In the genomic region with DNA sequence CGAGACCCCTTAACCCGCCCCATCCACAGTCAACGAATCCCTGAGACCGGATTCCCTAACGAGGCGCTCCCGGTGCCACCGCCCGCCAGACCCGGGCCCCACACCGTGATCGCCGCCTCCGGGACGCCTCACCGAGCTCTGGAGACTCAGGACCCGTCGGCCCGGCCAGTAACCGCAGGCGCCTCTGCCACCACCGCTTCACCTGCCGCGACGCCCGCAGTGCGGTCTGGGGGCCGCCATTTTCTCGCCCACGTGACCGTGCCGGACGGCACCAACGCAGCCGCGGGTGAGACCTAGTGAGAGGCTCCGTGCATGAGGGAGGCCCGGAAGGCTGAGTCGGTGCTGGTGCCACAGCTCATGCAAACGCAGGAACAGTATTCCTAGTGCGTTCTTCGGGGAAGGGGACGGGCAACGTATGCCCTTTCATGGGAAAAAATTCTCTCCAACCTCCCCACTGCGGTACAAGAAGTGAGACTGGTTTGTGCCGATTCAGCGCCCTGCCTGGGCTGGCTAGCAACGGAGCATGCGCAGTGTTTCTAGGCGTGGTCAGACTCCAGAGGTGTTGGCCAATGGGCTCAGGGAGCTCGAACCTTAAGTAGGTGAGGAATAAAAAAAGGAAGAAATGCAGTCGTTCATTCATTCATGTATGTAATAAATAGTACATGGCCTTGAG, we compare ENCODE assay signal across 8 cellular contexts. TPM values are rescaled to one million over a fixed set of nuclear protein-coding genes. Genes with fewer than 3 reads are reported as not detected.
DNase-seq lines count a peak whose midpoint lies in the region; ATAC-seq and TF ChIP-seq lines count a peak whose summit lies in the region.

DOHH (minus strand) TSS at position 246 of the 673 bp plus-strand sequence. CDS start 3,860 bp downstream, outside the sequence.

- H3K27me3 Mint-ChIP-seq in activated naive CD4-positive, alpha-beta T cell treated with anti-CD3 and anti-CD28 coated beads for 36 hours (ENCODE audit: low read depth) = no peaks in the 10 kb centered on the region

- H3K9me3 ChIP-seq in gastroesophageal sphincter (no peaks in the 10 kb centered on the region), neutrophil (no peaks in the 10 kb centered on the region)

- H3K4me1 ChIP-seq in gastroesophageal sphincter (peaks cover 0 to 30% (median 12%) of the 10 kb centered on the region in 3 donors), neutrophil (ENCODE audit: control insufficient read depth in 1 of 2, insufficient read depth in 1 of 2, low read depth in 1 of 2, low read length in 1 of 2) (peaks cover 18 to 27% of the 10 kb centered on the region in 2 experiments)

- intact Hi-C loops in activated naive CD4-positive, alpha-beta T cell treated with anti-CD3 and anti-CD28 coated beads for 36 hours (cut with micrococcal nuclease) = no loop called here

- no peak for TF ChIP-seq CTCF in gastroesophageal sphincter (IDR thresholded peaks at IDR 0.05)
- peak; percentile 27 for TF ChIP-seq CTCF in neutrophil (IDR thresholded peaks at IDR 0.05)

- peaks cover 30% of the 10 kb centered on the region for H3K4me1 Mint-ChIP-seq in activated naive CD4-positive, alpha-beta T cell treated with anti-CD3 and anti-CD28 coated beads for 36 hours (ENCODE audit: low read depth)

- POLR2A ChIA-PET in HEK293T (lab: Yijun Ruan, JAX) = interaction anchor here (1.0 to 1.2 kb wide), 3 partner anchors 12 to 21 kb away, joined by 3 to 4 read pairs (median 3); no protein-coding TSS in a partner anchor

- DNase-seq in GF-D8 (lab: John Stamatoyannopoulos, UW) (peak; percentile 87), HEK293T (ENCODE audit: extremely low spot score) (peak; percentile 98), NAMALWA (ENCODE audit: low spot score) (peak; percentile 98), SK-N-DZ (ENCODE audit: low spot score) (peak; percentile 97), superior temporal gyrus (ENCODE audit: extremely low spot score) (peak; percentile 99)
- peak; percentile 98 for DNase-seq in activated naive CD4-positive, alpha-beta T cell treated with anti-CD3 and anti-CD28 coated beads for 36 hours

- 0% methylated on average over 10 of the region's 52 CpGs for WGBS in gastroesophageal sphincter (ENCODE audit: low coverage in 1 of 2), 2 donors

- peak within 1 kb of the TSS; percentile 94 to 99 for H3K4me3 ChIP-seq in gastroesophageal sphincter
- H3K4me3 ChIP-seq in neutrophil (ENCODE audit: low read depth in 1 of 2, low read length in 1 of 2) = peak within 1 kb of the TSS; percentile 84 to 93

- peak within 1 kb of the TSS; percentile 88 for H3K4me3 Mint-ChIP-seq in activated naive CD4-positive, alpha-beta T cell treated with anti-CD3 and anti-CD28 coated beads for 36 hours

- H3K27me3 ChIP-seq in gastroesophageal sphincter = no peaks in the 10 kb centered on the region
- H3K27me3 ChIP-seq in neutrophil = no peaks in the 10 kb centered on the region

- H3K27ac Mint-ChIP-seq in activated naive CD4-positive, alpha-beta T cell treated with anti-CD3 and anti-CD28 coated beads for 36 hours = peak within 1 kb of the TSS; percentile 92

- CTCF ChIA-PET in HEK293T (lab: Yijun Ruan, JAX) = interaction anchor here (1.8 kb wide), 1 partner anchor 16 kb away, joined by 5 read pairs; no protein-coding TSS in a partner anchor
- CTCF ChIA-PET in activated naive CD4-positive, alpha-beta T cell treated with anti-CD3 and anti-CD28 coated beads for 36 hours (lab: Charles Lee) = interaction anchor here (0.6 to 0.9 kb wide), 3 partner anchors 16 to 126 kb away, joined by 3 to 4 read pairs (median 4); no protein-coding TSS in a partner anchor

- TF ChIP-seq EP300 in gastroesophageal sphincter (IDR thresholded peaks at IDR 0.05) = no peak

- H3K27ac ChIP-seq in gastroesophageal sphincter (peak within 1 kb of the TSS; percentile 78 to 95 (median 92)), neutrophil (peak within 1 kb of the TSS; percentile 93)

- H3K9me3 Mint-ChIP-seq in activated naive CD4-positive, alpha-beta T cell treated with anti-CD3 and anti-CD28 coated beads for 36 hours = no peaks in the 10 kb centered on the region

- TF ChIP-seq POLR2A in gastroesophageal sphincter (IDR thresholded peaks at IDR 0.05) = peak; percentile 34 to 45

- H3K36me3 ChIP-seq in gastroesophageal sphincter = peaks cover 0 to 21% of the 10 kb centered on the region in 2 donors
- peaks cover 6% of the 10 kb centered on the region for H3K36me3 ChIP-seq in neutrophil

- ATAC-seq in gastroesophageal sphincter = peak; percentile 97

- peaks cover 13% of the 10 kb centered on the region for H3K36me3 Mint-ChIP-seq in activated naive CD4-positive, alpha-beta T cell treated with anti-CD3 and anti-CD28 coated beads for 36 hours (ENCODE audit: low read depth)

TF ChIP-seq in HEK293T, 16 proteins besides CTCF, POLR2A, EP300 and RAD21:
- TF ChIP-seq L3MBTL2 (conservative IDR thresholded peaks at IDR 0.05) (peak; percentile 94), BHLHE40 (IDR thresholded peaks at IDR 0.05; ENCODE audit: borderline replicate concordance) (peak; percentile 96), FOXM1 (IDR thresholded peaks at IDR 0.05; ENCODE audit: borderline replicate concordance) (peak; percentile 86), PKNOX1 (IDR thresholded peaks at IDR 0.05) (no peak), ELF4 (IDR thresholded peaks at IDR 0.05) (peak; percentile 50)

RNA-seq across cellular contexts. Expression of gene DOHH, which starts in this region (rescaled TPM):
- 9.7 and 19.7 TPM in 2 replicates for polyA plus RNA-seq in SK-N-DZ (2014; cell fraction: cytosol; rRNA removed)
- polyA plus RNA-seq in SK-N-DZ (2014; cell fraction: nucleus; rRNA removed) = 12.6 and 14.5 TPM in 2 replicates
- total RNA-seq in activated naive CD4-positive, alpha-beta T cell treated with anti-CD3 and anti-CD28 coated beads for 36 hours = 10 to 100 TPM; 13.3 to 14.0 TPM
- total RNA-seq in gastroesophageal sphincter = 10 to 100 TPM; 16.5 to 30.7 (median 20.3) TPM

Comparison
In these comparisons a context has a peak if more than half of its experiments do, and no peak if none do; other contexts are left out.
1. Peak in every context shown above with its lines: DNase-seq, ATAC-seq, H3K4me3 ChIP-seq and H3K27ac ChIP-seq.